Comparison of ENCODE assay signal across 1 cellular context in genomic region chr11:57335023-57335342, GRCh38.
TF ChIP-seq lines count a peak whose summit lies in the region.

No MANE protein-coding gene starts in this region.

TF ChIP-seq in A549, 52 proteins besides CTCF, POLR2A, EP300 and RAD21:
- TF ChIP-seq HDAC2 (IDR thresholded peaks at IDR 0.05): no peak
- no peak for TF ChIP-seq SREBF2 (IDR thresholded peaks at IDR 0.05)
- TF ChIP-seq USF2 (IDR thresholded peaks at IDR 0.05): no peak
- TF ChIP-seq NFE2L2 (conservative IDR thresholded peaks at IDR 0.05; ENCODE audit: low read length): no peak
- no peak for TF ChIP-seq RFX5 (IDR thresholded peaks at IDR 0.05)
- TF ChIP-seq, protein P1, sequence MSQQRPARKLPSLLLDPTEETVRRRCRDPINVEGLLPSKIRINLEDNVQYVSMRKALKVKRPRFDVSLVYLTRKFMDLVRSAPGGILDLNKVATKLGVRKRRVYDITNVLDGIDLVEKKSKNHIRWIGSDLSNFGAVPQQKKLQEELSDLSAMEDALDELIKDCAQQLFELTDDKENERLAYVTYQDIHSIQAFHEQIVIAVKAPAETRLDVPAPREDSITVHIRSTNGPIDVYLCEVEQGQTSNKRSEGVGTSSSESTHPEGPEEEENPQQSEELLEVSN (IDR thresholded peaks at IDR 0.05; ENCODE audit: borderline replicate concordance, low read depth): no peak
- TF ChIP-seq KDM5A (IDR thresholded peaks at IDR 0.05): no peak
- no peak for TF ChIP-seq ATOH8 (CRISPR knock-in tag; IDR thresholded peaks at IDR 0.05; ENCODE audit: low read depth)
- TF ChIP-seq ZC3H11A (IDR thresholded peaks at IDR 0.05): no peak
- no peak for TF ChIP-seq BHLHE40 (IDR thresholded peaks at IDR 0.05; ENCODE audit: low read depth, low read length)
- TF ChIP-seq POLR2AphosphoS2 (conservative IDR thresholded peaks at IDR 0.05; ENCODE audit: low read length): no peak
- no peak for TF ChIP-seq ESRRA (IDR thresholded peaks at IDR 0.05; ENCODE audit: borderline replicate concordance, low read length)
- no peak for TF ChIP-seq FOXS1 (CRISPR knock-in tag; IDR thresholded peaks at IDR 0.05)
- no peak for TF ChIP-seq GATA3 (IDR thresholded peaks at IDR 0.05; ENCODE audit: borderline replicate concordance)
- no peak for TF ChIP-seq NR3C1 (IDR thresholded peaks at IDR 0.05)
- TF ChIP-seq BCL3 (IDR thresholded peaks at IDR 0.05): no peak
- TF ChIP-seq RARB (CRISPR knock-in tag; IDR thresholded peaks at IDR 0.05): no peak
- TF ChIP-seq JUN (IDR thresholded peaks at IDR 0.05): no peak
- no peak for TF ChIP-seq RCOR1 (IDR thresholded peaks at IDR 0.05; ENCODE audit: low read depth, low read length)
